ENCODE assay signal across 16 cellular contexts in genomic region chr12:42981379-42981778, GRCh38.
DNase-seq lines count a peak whose midpoint lies in the region; FAIRE-seq and TF ChIP-seq lines count a peak whose summit lies in the region.
"Had no signal": no experiment of that assay in that cellular context is flagged by ENCODE, and none has a peak within 500 bp of the region (broad histone marks: within the 10 kb centered on the region; RNA-seq: fewer than 3 reads in every experiment).

No MANE protein-coding gene starts in this region.

- no peaks in the 10 kb centered on the region for H3K9me2 ChIP-seq in neural cell (ENCODE audit: insufficient read depth, low read length)

- H3K4me1 ChIP-seq in endothelial cell of umbilical vein (ENCODE audit: control insufficient read depth, extremely low read depth, insufficient read depth, low read length) = peaks cover 17% of the 10 kb centered on the region
- H3K4me1 ChIP-seq in effector memory CD4-positive, alpha-beta T cell (ENCODE audit: control insufficient read depth, insufficient read depth, low read length, poor library complexity, severe bottlenecking) = no peaks in the 10 kb centered on the region
- H3K4me1 ChIP-seq in colonic mucosa = no peaks in the 10 kb centered on the region
- H3K4me1 ChIP-seq: parathyroid adenoma had no signal

- no peak for TF ChIP-seq CTCF in endothelial cell of umbilical vein (IDR thresholded peaks at IDR 0.05; ENCODE audit: extremely low read depth in 1 of 2, insufficient read depth in 1 of 2, low read depth in 1 of 2, low read length in 2 of 2)
- TF ChIP-seq CTCF in neural cell (IDR thresholded peaks at IDR 0.05; ENCODE audit: poor library complexity, severe bottlenecking) = no peak
- no peak for TF ChIP-seq CTCF in colonic mucosa (IDR thresholded peaks at IDR 0.05)

- no peak for TF ChIP-seq RAD21 in neural cell (conservative IDR thresholded peaks at IDR 0.05)

- DNase-seq in Daoy (ENCODE audit: low read depth) (peak; percentile 73), M059J (ENCODE audit: low read depth) (peak; percentile 87), endothelial cell of umbilical vein (ENCODE audit: low read depth, low spot score) (no peak), NCI-H1436 (lab: John Stamatoyannopoulos, UW) (no peak), colonic mucosa (no peak), OCI-M2 (lab: John Stamatoyannopoulos, UW; ENCODE audit: unreplicated experiment) (no peak)
- no peak for DNase-seq in effector memory CD4-positive, alpha-beta T cell
- DNase-seq: activated CD4-positive, alpha-beta T cell treated with anti-CD3 and anti-CD28 coated beads, Interleukin-2, amount 50 U/mL, for 1 hour; MM.1S; NCI-H2081 treated with DMSO at 0.1 percent for 48 hours; NCI-H526; OCI-M1; small intestine had no signal

- H3F3A ChIP-seq in neural cell (ENCODE audit: insufficient read depth, low read length, poor library complexity, severe bottlenecking) = no peaks in the 10 kb centered on the region

- CTCF ChIA-PET in endothelial cell of umbilical vein (lab: Charles Lee) = no interaction called here

- H3K9ac ChIP-seq in endothelial cell of umbilical vein (replicated peaks; ENCODE audit: extremely low read depth, insufficient read depth, low read length) (no peak overlapping the region), neural cell (ENCODE audit: low read length) (no peak overlapping the region), colonic mucosa (ENCODE audit: low read depth in 2 of 2, low read length in 2 of 2) (no peak overlapping the region)
- H3K9ac ChIP-seq: parathyroid adenoma had no signal

- H2AFZ ChIP-seq in endothelial cell of umbilical vein (ENCODE audit: low read depth, low read length) (no peak overlapping the region), neural cell (ENCODE audit: low read depth, low read length) (no peak overlapping the region)
- H2AFZ ChIP-seq: parathyroid adenoma had no signal

- TF ChIP-seq EP300 in neural cell (conservative IDR thresholded peaks at IDR 0.05; ENCODE audit: poor library complexity, severe bottlenecking) = no peak

- no peak for FAIRE-seq in endothelial cell of umbilical vein (lab: Jason Lieb, UNC)
- FAIRE-seq: D721Med, small intestine had no signal

- H3K4me2 ChIP-seq in endothelial cell of umbilical vein (ENCODE audit: insufficient read depth, low read length) (no peak overlapping the region), neural cell (ENCODE audit: low read length) (no peak overlapping the region)

- POLR2A ChIA-PET in endothelial cell of umbilical vein (lab: Charles Lee) = no interaction called here

- H3K4me3 ChIP-seq in endothelial cell of umbilical vein (replicated peaks in 1 of 3; ENCODE audit: insufficient read depth in 1 of 3, low read depth in 1 of 3, low read length in 3 of 3) (no peak overlapping the region), neural cell (ENCODE audit: low read length) (no peak overlapping the region), colonic mucosa (no peak overlapping the region)
- no peak overlapping the region for H3K4me3 ChIP-seq in effector memory CD4-positive, alpha-beta T cell (ENCODE audit: insufficient read depth, low read depth, low read length, poor library complexity, severe bottlenecking)

- H3K9me3 ChIP-seq in endothelial cell of umbilical vein (replicated peaks; ENCODE audit: control insufficient read depth, insufficient read depth, low read length) (no peaks in the 10 kb centered on the region), neural cell (ENCODE audit: low read length) (no peaks in the 10 kb centered on the region), colonic mucosa (no peaks in the 10 kb centered on the region)
- H3K9me3 ChIP-seq in effector memory CD4-positive, alpha-beta T cell (ENCODE audit: control insufficient read depth, low read length) = no peaks in the 10 kb centered on the region

- H3K9me1 ChIP-seq in endothelial cell of umbilical vein (replicated peaks; ENCODE audit: control insufficient read depth, extremely low read depth, insufficient read depth, low read length) = no peaks in the 10 kb centered on the region

- H3K79me2 ChIP-seq in endothelial cell of umbilical vein (ENCODE audit: control insufficient read depth, insufficient read depth, low read length) (no peaks in the 10 kb centered on the region), neural cell (replicated peaks; ENCODE audit: insufficient read depth, low read length) (no peaks in the 10 kb centered on the region)
- H3K79me2 ChIP-seq: parathyroid adenoma had no signal

- no peaks in the 10 kb centered on the region for H4K20me1 ChIP-seq in endothelial cell of umbilical vein (replicated peaks; ENCODE audit: control insufficient read depth, extremely low read depth, insufficient read depth, low read length)
- no peaks in the 10 kb centered on the region for H4K20me1 ChIP-seq in neural cell (ENCODE audit: insufficient read depth)

- H3K27ac ChIP-seq in endothelial cell of umbilical vein (ENCODE audit: insufficient read depth, low read depth, low read length) = no peak overlapping the region
- H3K27ac ChIP-seq in neural cell (ENCODE audit: low read length) = peak overlapping the region; percentile 12
- no peak overlapping the region for H3K27ac ChIP-seq in effector memory CD4-positive, alpha-beta T cell (ENCODE audit: insufficient read depth, low read length, poor library complexity, severe bottlenecking)
- H3K27ac ChIP-seq in colonic mucosa = no peak overlapping the region
- H3K27ac ChIP-seq: parathyroid adenoma had no signal

- dilution Hi-C loops in endothelial cell of umbilical vein (cut with MboI; ENCODE audit: extremely low pct_ligation_motif_present, low sequenced_read_pairs) = no loop called here

- BruUV-seq in endothelial cell of umbilical vein (replicated peaks; lab: Mats Ljungman, UMichigan) = no TSS peak

- TF ChIP-seq POLR2A in endothelial cell of umbilical vein (IDR thresholded peaks at IDR 0.05; ENCODE audit: low read depth, low read length) = no peak

- H3K36me3 ChIP-seq in endothelial cell of umbilical vein (ENCODE audit: control insufficient read depth in 2 of 2, extremely low read depth in 1 of 2, insufficient read depth in 2 of 2, low read length in 2 of 2) = no peaks in the 10 kb centered on the region
- H3K36me3 ChIP-seq in neural cell (ENCODE audit: insufficient read depth, low read length) = no peaks in the 10 kb centered on the region
- H3K36me3 ChIP-seq in effector memory CD4-positive, alpha-beta T cell (ENCODE audit: control insufficient read depth, insufficient read depth, low read length) = no peaks in the 10 kb centered on the region
- H3K36me3 ChIP-seq in colonic mucosa = no peaks in the 10 kb centered on the region

- intact Hi-C loops in endothelial cell of umbilical vein (cut with micrococcal nuclease) = no loop called here
- intact Hi-C loops in colonic mucosa (cut with DNase I) = no loop called here

- H3K27me3 ChIP-seq in endothelial cell of umbilical vein (ENCODE audit: control insufficient read depth in 2 of 2, insufficient read depth in 2 of 2, low read length in 2 of 2) (no peaks in the 10 kb centered on the region), neural cell (ENCODE audit: insufficient read depth, low read depth, low read length) (no peaks in the 10 kb centered on the region), colonic mucosa (no peaks in the 10 kb centered on the region)
- no peaks in the 10 kb centered on the region for H3K27me3 ChIP-seq in effector memory CD4-positive, alpha-beta T cell (replicated peaks; ENCODE audit: control insufficient read depth, insufficient read depth, low read length, poor library complexity, severe bottlenecking)

TF ChIP-seq in endothelial cell of umbilical vein, 7 proteins besides CTCF, POLR2A, EP300 and RAD21:
- TF ChIP-seq POLR2AphosphoS5 (IDR thresholded peaks at IDR 0.05; ENCODE audit: insufficient read depth, low read depth, low read length) (peak; percentile 43), FOS (IDR thresholded peaks at IDR 0.05; ENCODE audit: borderline replicate concordance, insufficient read depth, low read length) (no peak), MYC (IDR thresholded peaks at IDR 0.05; ENCODE audit: low read depth, low read length) (no peak)

TF ChIP-seq in neural cell, 6 proteins besides CTCF, POLR2A, EP300 and RAD21:
- TF ChIP-seq SMC3 (conservative IDR thresholded peaks at IDR 0.05; ENCODE audit: poor library complexity) (no peak), TAF1 (IDR thresholded peaks at IDR 0.05; ENCODE audit: low read depth) (no peak), MXI1 (conservative IDR thresholded peaks at IDR 0.05; ENCODE audit: poor library complexity, severe bottlenecking) (no peak), EZH2 (IDR thresholded peaks at IDR 0.05; ENCODE audit: borderline replicate concordance, insufficient read depth, low read length, poor library complexity, severe bottlenecking) (no peak), REST (IDR thresholded peaks at IDR 0.05; ENCODE audit: borderline replicate concordance) (no peak), POLR2AphosphoS5 (IDR thresholded peaks at IDR 0.05) (no peak)

Comparison
In these comparisons a context has a peak if more than half of its experiments do, and no peak if none do; other contexts are left out.
1. DNase-seq: peak in Daoy (single experiment) and M059J (single experiment); none in endothelial cell of umbilical vein (single experiment), NCI-H1436 (single experiment), effector memory CD4-positive, alpha-beta T cell (0 of 3), colonic mucosa (single experiment) and OCI-M2 (single experiment).